ENCODE assay signal across 11 cellular contexts in the genomic region with DNA sequence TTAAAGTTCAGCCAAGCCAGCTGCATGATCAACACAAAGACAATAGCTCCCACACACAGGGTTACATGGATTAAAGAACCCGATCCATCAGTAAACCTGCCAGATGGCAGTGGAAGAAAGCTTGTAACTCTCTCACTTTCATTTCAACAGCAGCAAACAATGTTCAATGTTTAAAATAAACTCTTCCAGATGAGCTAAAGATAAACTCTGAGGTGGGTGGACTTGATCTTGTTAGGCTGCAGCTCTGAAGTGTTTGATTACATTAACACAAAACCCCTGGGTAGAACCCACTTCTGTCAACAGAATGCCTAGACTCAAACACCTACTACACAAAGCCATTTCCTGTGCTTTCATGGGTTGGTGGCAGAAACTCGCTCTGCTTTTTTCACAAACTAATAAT. TPM values are rescaled to one million over a fixed set of nuclear protein-coding genes. Genes with fewer than 3 reads are reported as not detected.
DNase-seq lines count a peak whose midpoint lies in the region; ATAC-seq, FAIRE-seq and TF ChIP-seq lines count a peak whose summit lies in the region.
"Had no signal": no experiment of that assay in that cellular context is flagged by ENCODE, and none has a peak within 500 bp of the region (broad histone marks: within the 10 kb centered on the region; RNA-seq: fewer than 3 reads in every experiment).

No MANE protein-coding gene starts in this region.

- no peaks in the 10 kb centered on the region for H3K27me3 ChIP-seq in BLaER1
- H3K27me3 ChIP-seq: neutrophil had no signal

- no peaks in the 10 kb centered on the region for H3K9me3 ChIP-seq in BLaER1
- H3K9me3 ChIP-seq: neutrophil had no signal

- H3K27ac ChIP-seq in BLaER1 = no peak overlapping the region
- H3K27ac ChIP-seq: neutrophil had no signal

- intact Hi-C loops in activated T-helper 1 cell treated with anti-CD3 and anti-CD28 coated beads, Interleukin-12 subunit alpha, Interleukin-12 subunit beta, Interleukin-2, Interleukin-4 antibody, amounts not matched to agents 30 ng/mL and 10 ng/mL and 1 ng/mL, durations not matched to agents 14 hours and 24 hours and 36 hours (cut with micrococcal nuclease) = no loop called here

- H3K27ac Mint-ChIP-seq in activated T-helper 1 cell treated with anti-CD3 and anti-CD28 coated beads, Interleukin-12 subunit alpha, Interleukin-12 subunit beta, Interleukin-2, Interleukin-4 antibody, amounts not matched to agents 30 ng/mL and 10 ng/mL and 1 ng/mL, durations not matched to agents 14 hours and 24 hours and 36 hours = peak overlapping the region; percentile 7
- H3K27ac Mint-ChIP-seq: dendritic cell treated with granulocyte-macrophage colony-stimulating factor and Interleukin-4, amounts not matched to agents 40 ng/mL and 50 ng/mL, for 4 days had no signal

- H3K27me3 Mint-ChIP-seq in activated T-helper 1 cell treated with anti-CD3 and anti-CD28 coated beads, Interleukin-12 subunit alpha, Interleukin-12 subunit beta, Interleukin-2, Interleukin-4 antibody, amounts not matched to agents 30 ng/mL and 10 ng/mL and 1 ng/mL, durations not matched to agents 14 hours and 24 hours and 36 hours (ENCODE audit: insufficient read depth) = no peaks in the 10 kb centered on the region
- H3K27me3 Mint-ChIP-seq: dendritic cell treated with granulocyte-macrophage colony-stimulating factor and Interleukin-4, amounts not matched to agents 40 ng/mL and 50 ng/mL, for 4 days had no signal

- H3K4me1 Mint-ChIP-seq in activated T-helper 1 cell treated with anti-CD3 and anti-CD28 coated beads, Interleukin-12 subunit alpha, Interleukin-12 subunit beta, Interleukin-2, Interleukin-4 antibody, amounts not matched to agents 30 ng/mL and 10 ng/mL and 1 ng/mL, durations not matched to agents 14 hours and 24 hours and 36 hours (ENCODE audit: low read depth) = peaks cover 32% of the 10 kb centered on the region

- no peaks in the 10 kb centered on the region for H3K9me3 Mint-ChIP-seq in activated T-helper 1 cell treated with anti-CD3 and anti-CD28 coated beads, Interleukin-12 subunit alpha, Interleukin-12 subunit beta, Interleukin-2, Interleukin-4 antibody, amounts not matched to agents 30 ng/mL and 10 ng/mL and 1 ng/mL, durations not matched to agents 14 hours and 24 hours and 36 hours
- H3K9me3 Mint-ChIP-seq: dendritic cell treated with granulocyte-macrophage colony-stimulating factor and Interleukin-4, amounts not matched to agents 40 ng/mL and 50 ng/mL, for 4 days had no signal

- peaks cover 23% of the 10 kb centered on the region for H3K4me1 ChIP-seq in BLaER1

- H3K9ac ChIP-seq in BLaER1 = no peak overlapping the region

- H3K36me3 ChIP-seq in BLaER1 = peaks cover under 1% of the 10 kb centered on the region; the same call in 1 of the 2 replicates
- H3K36me3 ChIP-seq: neutrophil had no signal

- peak; percentile 54 for ATAC-seq in GM21367 (IDR thresholded peaks at IDR 0.05; ENCODE audit: unreplicated experiment)
- ATAC-seq in GM18858 (IDR thresholded peaks at IDR 0.05; ENCODE audit: unreplicated experiment) = no peak

- DNase-seq in NCI-H1417 treated with DMSO at 0.1 percent for 48 hours (lab: John Stamatoyannopoulos, UW) (peak; percentile 54), mucosa of gallbladder (ENCODE audit: low spot score) (no peak), GOT3 (lab: John Stamatoyannopoulos, UW) (no peak), H54 (ENCODE audit: insufficient read length, low spot score) (no peak)
- no peak for DNase-seq in activated T-helper 1 cell treated with anti-CD3 and anti-CD28 coated beads, Interleukin-12 subunit alpha, Interleukin-12 subunit beta, Interleukin-2, Interleukin-4 antibody, amounts not matched to agents 30 ng/mL and 10 ng/mL and 1 ng/mL, durations not matched to agents 14 hours and 24 hours and 36 hours (ENCODE audit: low spot score)
- DNase-seq: activated CD4-positive, alpha-beta T cell treated with anti-CD3 and anti-CD28 coated beads, Interleukin-2, amount 50 U/mL, for 4 hours had no signal

- peaks cover 2% of the 10 kb centered on the region for H3K36me3 Mint-ChIP-seq in activated T-helper 1 cell treated with anti-CD3 and anti-CD28 coated beads, Interleukin-12 subunit alpha, Interleukin-12 subunit beta, Interleukin-2, Interleukin-4 antibody, amounts not matched to agents 30 ng/mL and 10 ng/mL and 1 ng/mL, durations not matched to agents 14 hours and 24 hours and 36 hours (ENCODE audit: low read depth)

- H3K4me3 ChIP-seq in BLaER1 = no peak overlapping the region

- no peaks in the 10 kb centered on the region for H4K20me1 ChIP-seq in BLaER1

- H3K4me3 Mint-ChIP-seq in activated T-helper 1 cell treated with anti-CD3 and anti-CD28 coated beads, Interleukin-12 subunit alpha, Interleukin-12 subunit beta, Interleukin-2, Interleukin-4 antibody, amounts not matched to agents 30 ng/mL and 10 ng/mL and 1 ng/mL, durations not matched to agents 14 hours and 24 hours and 36 hours = no peak overlapping the region
- H3K4me3 Mint-ChIP-seq: dendritic cell treated with granulocyte-macrophage colony-stimulating factor and Interleukin-4, amounts not matched to agents 40 ng/mL and 50 ng/mL, for 4 days had no signal

- peak overlapping the region; percentile 4; the same call in 1 of the 2 replicates for H3K4me2 ChIP-seq in BLaER1

- no peak for TF ChIP-seq POLR2A in H54 (IDR thresholded peaks at IDR 0.05; ENCODE audit: low read depth, low read length)

- no peak for FAIRE-seq in H54 (lab: Jason Lieb, UNC)

RNA-seq across cellular contexts. Expression of a gene that starts 13.9 kb away (rescaled TPM):
- 12.4 and 14.5 TPM in 2 replicates for total RNA-seq in activated T-helper 1 cell treated with anti-CD3 and anti-CD28 coated beads, Interleukin-12 subunit alpha, Interleukin-12 subunit beta, Interleukin-2, Interleukin-4 antibody, amounts not matched to agents 30 ng/mL and 10 ng/mL and 1 ng/mL, durations not matched to agents 14 hours and 24 hours and 36 hours
- total RNA-seq in mucosa of gallbladder = 25.8 TPM

RNA-seq across cellular contexts. Expression of a gene that starts 42.8 kb away (rescaled TPM):
- total RNA-seq in activated T-helper 1 cell treated with anti-CD3 and anti-CD28 coated beads, Interleukin-12 subunit alpha, Interleukin-12 subunit beta, Interleukin-2, Interleukin-4 antibody, amounts not matched to agents 30 ng/mL and 10 ng/mL and 1 ng/mL, durations not matched to agents 14 hours and 24 hours and 36 hours = not detected in 2 replicates
- not detected for total RNA-seq in mucosa of gallbladder
